2 cellular contexts compared by ENCODE assay signal in the genomic region with DNA sequence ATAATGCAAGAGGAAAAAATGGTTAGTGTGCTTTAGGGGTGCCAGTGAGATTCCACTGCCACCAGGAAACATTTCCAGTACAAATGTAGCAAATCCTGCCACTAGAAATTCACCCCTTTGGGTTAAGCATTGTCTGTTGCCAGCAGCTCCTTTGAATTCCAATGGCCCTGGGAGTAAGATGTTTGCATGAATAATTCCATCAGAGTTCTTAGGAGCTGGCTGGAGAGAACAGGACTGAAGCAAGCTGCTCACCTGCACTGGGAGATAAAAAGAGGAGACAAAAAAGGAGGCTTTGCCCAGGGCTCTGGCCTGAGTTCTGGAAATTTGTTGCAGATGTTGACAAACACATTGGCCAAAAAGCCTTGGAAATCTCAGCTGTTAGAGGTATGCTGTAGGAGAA.
TF ChIP-seq lines count a peak whose summit lies in the region.

No MANE protein-coding gene starts in this region.

TF ChIP-seq in GM23338, 12 proteins besides CTCF, POLR2A, EP300 and RAD21:
- TF ChIP-seq, protein P1, sequence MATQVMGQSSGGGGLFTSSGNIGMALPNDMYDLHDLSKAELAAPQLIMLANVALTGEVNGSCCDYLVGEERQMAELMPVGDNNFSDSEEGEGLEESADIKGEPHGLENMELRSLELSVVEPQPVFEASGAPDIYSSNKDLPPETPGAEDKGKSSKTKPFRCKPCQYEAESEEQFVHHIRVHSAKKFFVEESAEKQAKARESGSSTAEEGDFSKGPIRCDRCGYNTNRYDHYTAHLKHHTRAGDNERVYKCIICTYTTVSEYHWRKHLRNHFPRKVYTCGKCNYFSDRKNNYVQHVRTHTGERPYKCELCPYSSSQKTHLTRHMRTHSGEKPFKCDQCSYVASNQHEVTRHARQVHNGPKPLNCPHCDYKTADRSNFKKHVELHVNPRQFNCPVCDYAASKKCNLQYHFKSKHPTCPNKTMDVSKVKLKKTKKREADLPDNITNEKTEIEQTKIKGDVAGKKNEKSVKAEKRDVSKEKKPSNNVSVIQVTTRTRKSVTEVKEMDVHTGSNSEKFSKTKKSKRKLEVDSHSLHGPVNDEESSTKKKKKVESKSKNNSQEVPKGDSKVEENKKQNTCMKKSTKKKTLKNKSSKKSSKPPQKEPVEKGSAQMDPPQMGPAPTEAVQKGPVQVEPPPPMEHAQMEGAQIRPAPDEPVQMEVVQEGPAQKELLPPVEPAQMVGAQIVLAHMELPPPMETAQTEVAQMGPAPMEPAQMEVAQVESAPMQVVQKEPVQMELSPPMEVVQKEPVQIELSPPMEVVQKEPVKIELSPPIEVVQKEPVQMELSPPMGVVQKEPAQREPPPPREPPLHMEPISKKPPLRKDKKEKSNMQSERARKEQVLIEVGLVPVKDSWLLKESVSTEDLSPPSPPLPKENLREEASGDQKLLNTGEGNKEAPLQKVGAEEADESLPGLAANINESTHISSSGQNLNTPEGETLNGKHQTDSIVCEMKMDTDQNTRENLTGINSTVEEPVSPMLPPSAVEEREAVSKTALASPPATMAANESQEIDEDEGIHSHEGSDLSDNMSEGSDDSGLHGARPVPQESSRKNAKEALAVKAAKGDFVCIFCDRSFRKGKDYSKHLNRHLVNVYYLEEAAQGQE (IDR thresholded peaks at IDR 0.05; ENCODE audit: unreplicated experiment) = no peak
- TF ChIP-seq ZNF114 (CRISPR knock-in tag; IDR thresholded peaks at IDR 0.05) = no peak
- TF ChIP-seq JUNB (IDR thresholded peaks at IDR 0.05; ENCODE audit: unreplicated experiment) = no peak

TF ChIP-seq in H1, 55 proteins besides CTCF, POLR2A, EP300 and RAD21:
- TF ChIP-seq HDAC2 (IDR thresholded peaks at IDR 0.05; ENCODE audit: borderline replicate concordance in 1 of 2, low read depth in 2 of 2, low read length in 2 of 2) = 0 out of 4 replicates have a peak, but pooled peaks of 1 of the 2 experiments have one; percentile 16
- no peak for TF ChIP-seq SIRT6 (IDR thresholded peaks at IDR 0.05; ENCODE audit: low read length)
- no peak for TF ChIP-seq RXRA (IDR thresholded peaks at IDR 0.05; ENCODE audit: insufficient read depth, low read depth, low read length)
